Comparison of ENCODE assay signal across 12 cellular contexts in genomic region chr13:109684836-109685602, GRCh38.
A peak's percentile ranks its signal among the peaks of the same experiment; 100 is the strongest.
DNase-seq lines count a peak whose midpoint lies in the region; ATAC-seq and TF ChIP-seq lines count a peak whose summit lies in the region.
"Had no signal": no experiment of that assay in that cellular context is flagged by ENCODE, and none has a peak within 500 bp of the region (broad histone marks: within the 10 kb centered on the region; RNA-seq: fewer than 3 reads in every experiment).

No MANE protein-coding gene starts in this region.

- H3K4me3 ChIP-seq in right atrium auricular region, result peak overlapping the region in 1 of 2 donors; percentile 25
- peak overlapping the region; percentile 9 for H3K4me3 ChIP-seq in colonic mucosa
- H3K4me3 ChIP-seq in aorta (ENCODE audit: low read length in 2 of 2), result no peak overlapping the region

- ATAC-seq in Right ventricle myocardium superior (ENCODE audit: poor library complexity) (peak; percentile 95), aorta (ENCODE audit: low FRiP score) (peak; percentile 68)
- ATAC-seq: stimulated activated naive CD8-positive, alpha-beta T cell treated with anti-CD3 and anti-CD28 coated beads, Interleukin-15, Interleukin-2, amounts not matched to agents 100 U/mL and 50 U/mL, for 24 hours had no signal

- H3K9me3 Mint-ChIP-seq in activated T-cell treated with anti-CD3 and anti-CD28 coated beads, Interleukin-2, amount 50 U/mL, for 24 hours, result no peaks in the 10 kb centered on the region
- H3K9me3 Mint-ChIP-seq: dendritic cell treated with granulocyte-macrophage colony-stimulating factor and Interleukin-4, amounts not matched to agents 40 ng/mL and 50 ng/mL, for 4 days; T-helper 1 cell treated with Interleukin-12 subunit alpha and Interleukin-12 subunit beta and Interleukin-4 antibody, amounts not matched to agents 30 μg/mL and 1 μg/mL, for 36 hours had no signal

- intact Hi-C loops in Right ventricle myocardium superior (cut with DNase I), result no loop called here
- intact Hi-C loops in colonic mucosa (cut with DNase I), result no loop called here
- intact Hi-C loops in aorta (cut with DNase I), result no loop called here

- H3K27ac Mint-ChIP-seq in activated T-cell treated with anti-CD3 and anti-CD28 coated beads, Interleukin-2, amount 50 U/mL, for 24 hours, result no peak overlapping the region
- H3K27ac Mint-ChIP-seq: dendritic cell treated with granulocyte-macrophage colony-stimulating factor and Interleukin-4, amounts not matched to agents 40 ng/mL and 50 ng/mL, for 4 days; T-helper 1 cell treated with Interleukin-12 subunit alpha and Interleukin-12 subunit beta and Interleukin-4 antibody, amounts not matched to agents 30 μg/mL and 1 μg/mL, for 36 hours had no signal

- TF ChIP-seq CTCF in right atrium auricular region (IDR thresholded peaks at IDR 0.05), result no peak
- TF ChIP-seq CTCF in colonic mucosa (IDR thresholded peaks at IDR 0.05), result no peak

- WGBS in aorta, 2 donors, result 22 to 23% methylated on average over 17 of the region's 17 CpGs

- H3K4me1 ChIP-seq in right atrium auricular region, result peaks cover 0 to 15% of the 10 kb centered on the region in 2 donors
- no peaks in the 10 kb centered on the region for H3K4me1 ChIP-seq in colonic mucosa
- peaks cover 0 to 2% of the 10 kb centered on the region in 2 donors for H3K4me1 ChIP-seq in aorta (ENCODE audit: control insufficient read depth in 1 of 2, insufficient read depth in 2 of 2, low read length in 2 of 2)

- H3K27me3 ChIP-seq in right atrium auricular region (no peaks in the 10 kb centered on the region), colonic mucosa (no peaks in the 10 kb centered on the region), aorta (ENCODE audit: control insufficient read depth in 1 of 2, insufficient read depth in 2 of 2, low read length in 1 of 2) (no peaks in the 10 kb centered on the region)

- H3K36me3 ChIP-seq in right atrium auricular region (no peaks in the 10 kb centered on the region), colonic mucosa (no peaks in the 10 kb centered on the region), aorta (ENCODE audit: control insufficient read depth in 1 of 2, insufficient read depth in 2 of 2, low read length in 1 of 2) (no peaks in the 10 kb centered on the region)

- H3K27me3 Mint-ChIP-seq in activated T-cell treated with anti-CD3 and anti-CD28 coated beads, Interleukin-2, amount 50 U/mL, for 24 hours, result peaks cover 15% of the 10 kb centered on the region

- H3K9ac ChIP-seq in colonic mucosa (ENCODE audit: low read depth in 2 of 2, low read length in 2 of 2), result peak overlapping the region in 1 of 2 donors; percentile 41

- peak; percentile 55 for DNase-seq in Right ventricle myocardium superior
- no peak for DNase-seq in right atrium auricular region (ENCODE audit: low spot score)
- peak; percentile 87 for DNase-seq in colonic mucosa
- DNase-seq in midbrain (lab: John Stamatoyannopoulos, UW), result peak; percentile 34
- no peak for DNase-seq in aorta
- DNase-seq in activated T-cell treated with anti-CD3 and anti-CD28 coated beads, Interleukin-2, amount 50 U/mL, for 24 hours, result no peak
- DNase-seq in EL, result no peak
- no peak for DNase-seq in SHP77 (lab: John Stamatoyannopoulos, UW)
- DNase-seq: NCI-H2081 treated with DMSO at 0.1 percent for 48 hours; stimulated activated naive CD8-positive, alpha-beta T cell treated with anti-CD3 and anti-CD28 coated beads, Interleukin-15, Interleukin-2, amounts not matched to agents 100 U/mL and 50 U/mL, for 24 hours had no signal

- no peaks in the 10 kb centered on the region for H3K4me1 Mint-ChIP-seq in activated T-cell treated with anti-CD3 and anti-CD28 coated beads, Interleukin-2, amount 50 U/mL, for 24 hours (ENCODE audit: low read depth)

- H3K9me3 ChIP-seq in right atrium auricular region, result no peaks in the 10 kb centered on the region
- no peaks in the 10 kb centered on the region for H3K9me3 ChIP-seq in colonic mucosa
- no peaks in the 10 kb centered on the region for H3K9me3 ChIP-seq in aorta (ENCODE audit: control insufficient read depth, low read length)

- H3K4me3 Mint-ChIP-seq in activated T-cell treated with anti-CD3 and anti-CD28 coated beads, Interleukin-2, amount 50 U/mL, for 24 hours, result no peak overlapping the region
- H3K4me3 Mint-ChIP-seq: dendritic cell treated with granulocyte-macrophage colony-stimulating factor and Interleukin-4, amounts not matched to agents 40 ng/mL and 50 ng/mL, for 4 days; T-helper 1 cell treated with Interleukin-12 subunit alpha and Interleukin-12 subunit beta and Interleukin-4 antibody, amounts not matched to agents 30 μg/mL and 1 μg/mL, for 36 hours had no signal

- peak overlapping the region in 1 of 2 donors; percentile 35 for H3K27ac ChIP-seq in right atrium auricular region
- H3K27ac ChIP-seq in colonic mucosa, result peak overlapping the region; percentile 90
- H3K27ac ChIP-seq in aorta (ENCODE audit: low read depth in 1 of 2, low read length in 2 of 2), result no peak overlapping the region

- no peaks in the 10 kb centered on the region for H3K36me3 Mint-ChIP-seq in activated T-cell treated with anti-CD3 and anti-CD28 coated beads, Interleukin-2, amount 50 U/mL, for 24 hours (ENCODE audit: low read depth)

Comparison
In these comparisons a context has a peak if more than half of its experiments do, and no peak if none do; other contexts are left out.
1. DNase-seq: peak in Right ventricle myocardium superior (single experiment), colonic mucosa (single experiment) and midbrain (single experiment); none in right atrium auricular region (single experiment), aorta (0 of 2), activated T-cell treated with anti-CD3 and anti-CD28 coated beads, Interleukin-2, amount 50 U/mL, for 24 hours (single experiment), EL (single experiment) and SHP77 (0 of 2).